9 cellular contexts compared by ENCODE assay signal in the genomic region with DNA sequence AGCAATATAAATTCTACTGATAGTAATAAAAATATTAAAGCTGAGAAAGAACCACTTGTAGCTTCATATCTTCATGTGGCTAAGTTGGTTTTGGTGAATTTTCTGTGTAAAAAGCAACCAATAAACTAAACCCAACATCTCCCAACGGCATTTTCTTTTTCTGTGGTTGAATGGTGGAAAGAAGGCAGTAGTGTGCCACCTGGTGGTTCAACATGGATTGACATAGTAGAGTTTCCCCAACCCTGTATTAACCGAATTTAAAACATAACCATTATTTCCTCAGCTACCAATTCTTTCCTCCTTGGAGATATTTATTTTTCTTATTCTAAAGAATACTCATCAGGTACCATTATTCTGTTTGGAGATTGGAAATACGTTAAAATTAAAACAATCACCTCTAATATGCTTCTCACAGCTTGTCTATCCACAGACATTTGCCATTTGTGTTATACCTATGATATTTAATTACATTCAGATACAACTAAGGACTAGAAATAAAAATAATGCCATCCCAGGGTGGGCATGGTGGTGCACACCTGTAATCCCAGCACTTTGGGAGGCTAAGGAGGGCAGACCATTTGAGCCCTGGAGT.
DNase-seq lines count a peak whose midpoint lies in the region; ATAC-seq and TF ChIP-seq lines count a peak whose summit lies in the region.
"Had no signal": no experiment of that assay in that cellular context is flagged by ENCODE, and none has a peak within 500 bp of the region (broad histone marks: within the 10 kb centered on the region; RNA-seq: fewer than 3 reads in every experiment).

No MANE protein-coding gene starts in this region.

- H3K4me2 ChIP-seq in KMS-11, result no peak overlapping the region

- no peak overlapping the region for H3K27ac Mint-ChIP-seq in mesothelial cell of epicardium

- WGBS in upper lobe of left lung, 2 donors, result 1 to 3% methylated on average over 3 of the region's 3 CpGs

- H3K4me1 Mint-ChIP-seq in mesothelial cell of epicardium, result peaks cover 14% of the 10 kb centered on the region

- no peak overlapping the region for H3K4me3 Mint-ChIP-seq in mesothelial cell of epicardium

- peak; percentile 74 for TF ChIP-seq CTCF in KMS-11 (conservative IDR thresholded peaks at IDR 0.05; ENCODE audit: low read depth, low read length)
- TF ChIP-seq CTCF in mesothelial cell of epicardium (IDR thresholded peaks at IDR 0.05; ENCODE audit: unreplicated experiment), result peak; percentile 87
- peak; percentile 53 to 82 (median 64) for TF ChIP-seq CTCF in upper lobe of left lung (IDR thresholded peaks at IDR 0.05)

- H4K20me1 ChIP-seq in KMS-11 (ENCODE audit: insufficient read depth), result no peaks in the 10 kb centered on the region

- no peaks in the 10 kb centered on the region for H3K27me3 Mint-ChIP-seq in mesothelial cell of epicardium (ENCODE audit: low read depth)

- no peaks in the 10 kb centered on the region for H3K79me2 ChIP-seq in KMS-11 (ENCODE audit: insufficient read depth, low read depth)

- H3K4me3 ChIP-seq in KMS-11 (IDR thresholded peaks at IDR 0.05; ENCODE audit: insufficient read depth, low read depth, low read length), result no peak overlapping the region
- no peak overlapping the region for H3K4me3 ChIP-seq in upper lobe of left lung

- H3K36me3 ChIP-seq in KMS-11 (ENCODE audit: insufficient read depth) (no peaks in the 10 kb centered on the region), upper lobe of left lung (no peaks in the 10 kb centered on the region)

- no peak overlapping the region for H3K9ac ChIP-seq in KMS-11

- H2AFZ ChIP-seq in KMS-11 (ENCODE audit: low read depth), result peak overlapping the region; percentile 25; the same call in 1 of the 2 replicates

- H3K27ac ChIP-seq in KMS-11, result no peak overlapping the region
- H3K27ac ChIP-seq in upper lobe of left lung, result no peak overlapping the region
- H3K27ac ChIP-seq: epithelial cell of prostate had no signal

- TF ChIP-seq POLR2A in upper lobe of left lung (IDR thresholded peaks at IDR 0.05), result no peak

- H3K4me1 ChIP-seq in KMS-11 (ENCODE audit: low read depth, poor library complexity, severe bottlenecking), result no peaks in the 10 kb centered on the region
- no peaks in the 10 kb centered on the region for H3K4me1 ChIP-seq in upper lobe of left lung

- peak; percentile 4 to 23 for DNase-seq in activated CD4-positive, alpha-beta T cell treated with anti-CD3 and anti-CD28 coated beads for 24 hours (ENCODE audit: low read depth in 2 of 2)
- DNase-seq in activated CD4-positive, alpha-beta T cell treated with anti-CD3 and anti-CD28 coated beads for 1 hour, result no peak
- DNase-seq in SW480 (ENCODE audit: low spot score), result peak; percentile 18
- DNase-seq in dermis blood vessel endothelial cell, result peak; percentile 76
- no peak for DNase-seq in mesothelial cell of epicardium (ENCODE audit: low spot score in 2 of 2, unreplicated experiment in 2 of 2)
- DNase-seq in upper lobe of left lung, result peak in 1 of 2 donors; percentile 27

- no peaks in the 10 kb centered on the region for H3K27me3 ChIP-seq in KMS-11 (ENCODE audit: insufficient read depth, low read depth)
- no peaks in the 10 kb centered on the region for H3K27me3 ChIP-seq in upper lobe of left lung

- peaks cover 3% of the 10 kb centered on the region for H3K36me3 Mint-ChIP-seq in mesothelial cell of epicardium

- TF ChIP-seq EP300 in upper lobe of left lung (IDR thresholded peaks at IDR 0.05), result no peak

- H3K9me3 ChIP-seq in upper lobe of left lung, result no peaks in the 10 kb centered on the region

- no peaks in the 10 kb centered on the region for H3K9me3 Mint-ChIP-seq in mesothelial cell of epicardium

- peak; percentile 66 for ATAC-seq in GM21576 (IDR thresholded peaks at IDR 0.05; ENCODE audit: unreplicated experiment)
- ATAC-seq in upper lobe of left lung (ENCODE audit: low FRiP score in 2 of 2), result peak in 1 of 2 donors; percentile 83

Comparison
In these comparisons a context has a peak if more than half of its experiments do, and no peak if none do; other contexts are left out.
1. DNase-seq: peak in activated CD4-positive, alpha-beta T cell treated with anti-CD3 and anti-CD28 coated beads for 24 hours (2 of 2), SW480 (single experiment) and dermis blood vessel endothelial cell (single experiment); none in activated CD4-positive, alpha-beta T cell treated with anti-CD3 and anti-CD28 coated beads for 1 hour (single experiment) and mesothelial cell of epicardium (0 of 2).
2. Peak in every context shown above with its lines, with median percentiles within 50 percentile points of each other: CTCF ChIP-seq.